In the genomic region with DNA sequence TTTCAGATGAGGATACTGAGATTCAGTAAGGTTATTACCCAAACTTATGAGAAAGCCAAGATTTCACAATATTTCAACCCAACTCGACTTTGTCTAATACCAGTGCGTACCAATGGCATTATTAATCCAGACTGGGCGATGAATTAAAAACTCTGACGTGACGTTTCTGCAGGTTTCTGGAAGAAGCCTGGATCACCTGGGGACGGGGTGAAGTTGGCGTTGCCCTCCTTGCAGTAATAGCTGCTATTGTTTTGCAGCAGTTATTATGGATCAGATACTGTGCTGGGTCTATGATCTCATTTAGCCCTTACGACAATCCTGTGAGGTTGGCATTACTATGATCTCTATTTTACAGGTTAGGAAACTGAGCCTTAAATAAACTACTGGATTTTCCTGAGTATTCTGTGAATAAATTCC, we compare ENCODE assay signal across 8 cellular contexts. TPM values are rescaled to one million over a fixed set of nuclear protein-coding genes. Genes with fewer than 3 reads are reported as not detected.
DNase-seq lines count a peak whose midpoint lies in the region; ATAC-seq and TF ChIP-seq lines count a peak whose summit lies in the region.

No MANE protein-coding gene starts in this region.

- CTCF ChIA-PET in activated B cell treated with CpG ODN at 0.5 μM for 24 hours (lab: Charles Lee) = interaction anchor here (1.5 kb wide), 1 partner anchor 48 kb away, joined by 3 read pairs; no protein-coding TSS in a partner anchor

- H3K27ac Mint-ChIP-seq in activated B cell treated with CpG ODN at 0.5 μM for 24 hours = peak overlapping the region; percentile 96

- no peaks in the 10 kb centered on the region for H3K9me3 Mint-ChIP-seq in activated B cell treated with CpG ODN at 0.5 μM for 24 hours

- 3 to 6% methylated on average over 8 of the region's 8 CpGs for WGBS in sigmoid colon, 2 donors

- H3K27me3 Mint-ChIP-seq in activated B cell treated with CpG ODN at 0.5 μM for 24 hours = no peaks in the 10 kb centered on the region

- H3K36me3 ChIP-seq in sigmoid colon = peaks cover 0 to 11% (median 0%) of the 10 kb centered on the region in 4 donors

- H3K4me1 Mint-ChIP-seq in activated B cell treated with CpG ODN at 0.5 μM for 24 hours = peaks cover 40% of the 10 kb centered on the region

- POLR2A ChIA-PET in activated B cell treated with CpG ODN at 0.5 μM for 24 hours (lab: Charles Lee) = interaction anchor here (0.6 to 2.0 kb wide), 10 partner anchors 9 to 1743 kb away, joined by 3 to 13 read pairs (median 4); a partner anchor contains a TSS

- H3K27ac ChIP-seq in sigmoid colon = peak overlapping the region; percentile 90 to 98 (median 94)

- no peak for TF ChIP-seq CTCF in activated B cell treated with CpG ODN at 0.5 μM for 24 hours (IDR thresholded peaks at IDR 0.05)
- no peak for TF ChIP-seq CTCF in sigmoid colon (IDR thresholded peaks at IDR 0.05)

- no peak for TF ChIP-seq POLR2A in sigmoid colon (IDR thresholded peaks at IDR 0.05)

- ATAC-seq in GM18499 (IDR thresholded peaks at IDR 0.05; ENCODE audit: insufficient read depth, unreplicated experiment) = peak; percentile 4
- ATAC-seq in HG02885 (IDR thresholded peaks at IDR 0.05; ENCODE audit: poor library complexity, unreplicated experiment) = peak; percentile 10
- ATAC-seq in activated B cell treated with CpG ODN at 0.5 μM for 24 hours (ENCODE audit: low read depth) = peak; percentile 8
- ATAC-seq in left cardiac atrium = peak; percentile 7 to 30
- ATAC-seq in HG03025 (IDR thresholded peaks at IDR 0.05; ENCODE audit: low FRiP score, unreplicated experiment) = no peak
- ATAC-seq in GM21360 (IDR thresholded peaks at IDR 0.05; ENCODE audit: unreplicated experiment) = no peak

- H3K9me3 ChIP-seq in sigmoid colon = no peaks in the 10 kb centered on the region

- no peaks in the 10 kb centered on the region for H3K27me3 ChIP-seq in sigmoid colon

- DNase-seq in activated B cell treated with CpG ODN at 0.5 μM for 24 hours (no peak), left cardiac atrium (no peak), sigmoid colon (no peak), NCI-H2227 treated with DMSO at 0.1 percent for 48 hours (lab: John Stamatoyannopoulos, UW) (no peak)

- peak overlapping the region; percentile 59 to 94 (median 76) for H3K4me3 ChIP-seq in sigmoid colon

- peaks cover 33% of the 10 kb centered on the region for H3K36me3 Mint-ChIP-seq in activated B cell treated with CpG ODN at 0.5 μM for 24 hours (ENCODE audit: low read depth)

- TF ChIP-seq EP300 in sigmoid colon (IDR thresholded peaks at IDR 0.05) = peak in 1 of 4 donors; percentile 8

- peak overlapping the region; percentile 94 for H3K4me3 Mint-ChIP-seq in activated B cell treated with CpG ODN at 0.5 μM for 24 hours

- H3K4me1 ChIP-seq in sigmoid colon = peaks cover 0 to 34% (median 28%) of the 10 kb centered on the region in 4 donors

- intact Hi-C loops in activated B cell treated with CpG ODN at 0.5 μM for 24 hours (cut with micrococcal nuclease) = loop anchor here (1.0 to 10.0 kb wide), 4 partner anchors 122 to 812 kb away; a partner anchor contains a TSS
- intact Hi-C loops in left cardiac atrium (cut with DNase I) = no loop called here
- intact Hi-C loops in sigmoid colon (cut with DNase I) = loop anchor here (5.0 kb wide), 1 partner anchor 260 kb away; a partner anchor contains a TSS

RNA-seq across cellular contexts. Expression of a gene that starts 0.6 kb away (rescaled TPM):
- 20.0 and 20.2 TPM in 2 replicates for total RNA-seq in activated B cell treated with CpG ODN at 0.5 μM for 24 hours
- total RNA-seq in left cardiac atrium = 10 to 100 TPM; 17.8 to 19.1 TPM
- total RNA-seq in sigmoid colon = 10 to 100 TPM; 18.0 to 24.6 (median 21.3) TPM
- 1 to 10 TPM; 6.6 to 9.5 (median 7.4) TPM for polyA plus RNA-seq in sigmoid colon

RNA-seq across cellular contexts. Expression of a gene that starts 44.5 kb away (rescaled TPM):
- total RNA-seq in activated B cell treated with CpG ODN at 0.5 μM for 24 hours (not detected in 2 replicates), left cardiac atrium (not detected), sigmoid colon (not detected)
- polyA plus RNA-seq in sigmoid colon = not detected

Comparison
In these comparisons a context has a peak if more than half of its experiments do, and no peak if none do; other contexts are left out.
1. ATAC-seq: peak in GM18499 (single experiment), HG02885 (single experiment), activated B cell treated with CpG ODN at 0.5 μM for 24 hours (single experiment) and left cardiac atrium (2 of 2); none in HG03025 (single experiment) and GM21360 (single experiment).
2. intact Hi-C loops: an anchor here in activated B cell treated with CpG ODN at 0.5 μM for 24 hours (1.0 to 10.0 kb wide) and sigmoid colon (5.0 kb wide); none called in left cardiac atrium.